Comparison of ENCODE assay signal across 11 cellular contexts in the genomic region with DNA sequence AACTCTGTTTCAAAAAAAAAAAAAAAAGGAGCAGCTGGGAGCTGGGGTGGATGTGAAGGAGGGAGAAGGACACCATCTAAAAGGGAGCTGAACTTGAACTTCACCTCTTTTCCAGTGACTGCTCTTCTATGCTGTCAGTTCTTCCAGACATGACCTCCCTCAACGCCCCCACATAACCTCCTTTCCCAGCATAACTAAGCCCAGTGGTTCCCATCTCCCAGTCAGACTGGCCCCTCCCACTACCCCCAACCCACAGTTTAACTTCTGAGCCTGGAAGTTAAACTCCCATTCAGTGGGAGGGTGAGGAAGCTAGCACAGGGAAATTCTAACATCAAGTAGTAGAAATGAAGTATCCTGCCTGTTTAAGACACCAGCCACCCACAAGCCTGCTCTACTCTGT. TPM values are rescaled to one million over a fixed set of nuclear protein-coding genes. Genes with fewer than 3 reads are reported as not detected.
DNase-seq lines count a peak whose midpoint lies in the region; ATAC-seq and TF ChIP-seq lines count a peak whose summit lies in the region.
"Had no signal": no experiment of that assay in that cellular context is flagged by ENCODE, and none has a peak within 500 bp of the region (broad histone marks: within the 10 kb centered on the region; RNA-seq: fewer than 3 reads in every experiment).

No MANE protein-coding gene starts in this region.

- H3K27me3 ChIP-seq in heart left ventricle (no peaks in the 10 kb centered on the region), tibial artery (no peaks in the 10 kb centered on the region)
- H3K27me3 ChIP-seq: Peyer's patch had no signal

- H3K27ac ChIP-seq in heart left ventricle = peak overlapping the region in 8 of 12 donors; percentile 30 to 97 (median 84)
- H3K27ac ChIP-seq in tibial artery = peak overlapping the region; percentile 78 to 92

- intact Hi-C loops in heart left ventricle (cut with DNase I) = no loop called here
- intact Hi-C loops in left cardiac atrium (cut with DNase I) = no loop called here
- intact Hi-C loops in tibial artery (cut with DNase I; ENCODE audit: low total_unique reads) = no loop called here
- intact Hi-C loops in Calu3 (cut with micrococcal nuclease; ENCODE audit: unreplicated experiment) = no loop called here

- ATAC-seq in heart left ventricle (no peak), left cardiac atrium (no peak), GM18519 (IDR thresholded peaks at IDR 0.05; ENCODE audit: low FRiP score, unreplicated experiment) (no peak)
- no peak for ATAC-seq in activated naive CD4-positive, alpha-beta T cell treated with anti-CD3 and anti-CD28 coated beads, Interleukin-2, amount 50 U/mL, for 72 hours
- ATAC-seq: left lobe of liver had no signal

- H3K27ac Mint-ChIP-seq in activated naive CD4-positive, alpha-beta T cell treated with anti-CD3 and anti-CD28 coated beads, Interleukin-2, amount 50 U/mL, for 72 hours = peak overlapping the region; percentile 84 to 97
- H3K27ac Mint-ChIP-seq in Calu3 (ENCODE audit: unreplicated experiment) = no peak overlapping the region

- H3K36me3 ChIP-seq in heart left ventricle = peaks cover 0 to 51% (median 41%) of the 10 kb centered on the region in 9 donors
- H3K36me3 ChIP-seq in tibial artery = peaks cover 12 to 46% (median 39%) of the 10 kb centered on the region in 3 donors

- DNase-seq in heart left ventricle (no peak), left cardiac atrium (no peak), left kidney (ENCODE audit: low read depth, low spot score) (peak; percentile 63), tibial artery (no peak), Calu3 (no peak), NCI-H1694 (lab: John Stamatoyannopoulos, UW) (no peak)
- DNase-seq in activated naive CD4-positive, alpha-beta T cell treated with anti-CD3 and anti-CD28 coated beads, Interleukin-2, amount 50 U/mL, for 72 hours (ENCODE audit: low spot score in 2 of 2) = no peak
- DNase-seq: Peyer's patch had no signal

- peaks cover 22% of the 10 kb centered on the region in 2 donors for H3K36me3 Mint-ChIP-seq in activated naive CD4-positive, alpha-beta T cell treated with anti-CD3 and anti-CD28 coated beads, Interleukin-2, amount 50 U/mL, for 72 hours
- H3K36me3 Mint-ChIP-seq in Calu3 (ENCODE audit: insufficient read depth, unreplicated experiment) = peaks cover 39% of the 10 kb centered on the region

- H3K4me3 ChIP-seq in heart left ventricle (peak overlapping the region in 4 of 12 donors; percentile 86 to 100 (median 95)), tibial artery (peak overlapping the region in 1 of 2 donors; percentile 91)

- CTCF ChIA-PET in Calu3 (lab: Charles Lee) = interaction anchor here (1.2 kb wide), 1 partner anchor 9 kb away, joined by 3 read pairs; no protein-coding TSS in a partner anchor

- H3K9me3 ChIP-seq in heart left ventricle (no peaks in the 10 kb centered on the region), tibial artery (no peaks in the 10 kb centered on the region)
- H3K9me3 ChIP-seq: Peyer's patch had no signal

- TF ChIP-seq CTCF in heart left ventricle (IDR thresholded peaks at IDR 0.05) (no peak), tibial artery (IDR thresholded peaks at IDR 0.05) (no peak), Calu3 (IDR thresholded peaks at IDR 0.05; ENCODE audit: unreplicated experiment) (no peak)

- WGBS in heart left ventricle, 4 donors = 29 to 64% (median 57%) methylated on average over 1 of the region's 1 CpG

- no TSS peak for BruUV-seq in Calu3 (replicated peaks; lab: Mats Ljungman, UMichigan)

- peaks cover 10% of the 10 kb centered on the region for H3K4me1 Mint-ChIP-seq in Calu3 (ENCODE audit: low read depth, unreplicated experiment)

- no peaks in the 10 kb centered on the region for H3K9me3 Mint-ChIP-seq in activated naive CD4-positive, alpha-beta T cell treated with anti-CD3 and anti-CD28 coated beads, Interleukin-2, amount 50 U/mL, for 72 hours
- H3K9me3 Mint-ChIP-seq in Calu3 (ENCODE audit: low read depth, unreplicated experiment) = no peaks in the 10 kb centered on the region

- TF ChIP-seq POLR2A in heart left ventricle (IDR thresholded peaks at IDR 0.05) = no peak

- H3K4me1 ChIP-seq in heart left ventricle (peaks cover 4 to 87% (median 73%) of the 10 kb centered on the region in 12 donors), tibial artery (peaks cover 10 to 83% (median 77%) of the 10 kb centered on the region in 4 donors)

- H3K4me3 Mint-ChIP-seq in Calu3 (ENCODE audit: low read depth, unreplicated experiment) = no peak overlapping the region

- no peaks in the 10 kb centered on the region for H3K27me3 Mint-ChIP-seq in Calu3 (ENCODE audit: unreplicated experiment)

RNA-seq across cellular contexts. Expression of a gene that starts 1.8 kb away (rescaled TPM):
- total RNA-seq in heart left ventricle = 100 to 1,000 TPM in 4 of 9 donors, 10 to 100 TPM in 5; 57.5 to 309 (median 78.9) TPM
- polyA plus RNA-seq in heart left ventricle = 10 to 100 TPM; 38.8 to 58.0 TPM
- 100 to 1,000 TPM; 112 to 144 TPM for total RNA-seq in left cardiac atrium
- 10 to 100 TPM; 39.9 to 46.8 TPM for total RNA-seq in activated naive CD4-positive, alpha-beta T cell treated with anti-CD3 and anti-CD28 coated beads, Interleukin-2, amount 50 U/mL, for 72 hours
- total RNA-seq in Calu3 (2022) = 65.4 and 81.6 TPM in 2 replicates

RNA-seq across cellular contexts. Expression of a gene that starts 2.2 kb away (rescaled TPM):
- total RNA-seq in heart left ventricle = 1 to 10 TPM; 5.3 to 10.0 (median 7.1) TPM
- 1 to 10 TPM; 5.6 to 8.5 TPM for polyA plus RNA-seq in heart left ventricle
- 1 to 10 TPM; 7.4 to 9.3 TPM for total RNA-seq in left cardiac atrium
- 10 to 100 TPM; 13.6 to 16.9 TPM for total RNA-seq in activated naive CD4-positive, alpha-beta T cell treated with anti-CD3 and anti-CD28 coated beads, Interleukin-2, amount 50 U/mL, for 72 hours
- 14.8 and 15.5 TPM in 2 replicates for total RNA-seq in Calu3 (2022)

RNA-seq across cellular contexts. Expression of a gene that starts 20.4 kb away (rescaled TPM):
- total RNA-seq in heart left ventricle (under 1 TPM in 2 of 9 donors, not detected in 7; 0.17 to 0.18 TPM), left cardiac atrium (not detected), Calu3 (2022) (not detected in 2 replicates)
- under 1 TPM in 1 of 2 donors, not detected in 1; 0.08 TPM for polyA plus RNA-seq in heart left ventricle
- total RNA-seq in activated naive CD4-positive, alpha-beta T cell treated with anti-CD3 and anti-CD28 coated beads, Interleukin-2, amount 50 U/mL, for 72 hours = not detected
- total RNA-seq: HT1080 had no signal
